Comparison of ENCODE assay signal across 8 cellular contexts in the genomic region with DNA sequence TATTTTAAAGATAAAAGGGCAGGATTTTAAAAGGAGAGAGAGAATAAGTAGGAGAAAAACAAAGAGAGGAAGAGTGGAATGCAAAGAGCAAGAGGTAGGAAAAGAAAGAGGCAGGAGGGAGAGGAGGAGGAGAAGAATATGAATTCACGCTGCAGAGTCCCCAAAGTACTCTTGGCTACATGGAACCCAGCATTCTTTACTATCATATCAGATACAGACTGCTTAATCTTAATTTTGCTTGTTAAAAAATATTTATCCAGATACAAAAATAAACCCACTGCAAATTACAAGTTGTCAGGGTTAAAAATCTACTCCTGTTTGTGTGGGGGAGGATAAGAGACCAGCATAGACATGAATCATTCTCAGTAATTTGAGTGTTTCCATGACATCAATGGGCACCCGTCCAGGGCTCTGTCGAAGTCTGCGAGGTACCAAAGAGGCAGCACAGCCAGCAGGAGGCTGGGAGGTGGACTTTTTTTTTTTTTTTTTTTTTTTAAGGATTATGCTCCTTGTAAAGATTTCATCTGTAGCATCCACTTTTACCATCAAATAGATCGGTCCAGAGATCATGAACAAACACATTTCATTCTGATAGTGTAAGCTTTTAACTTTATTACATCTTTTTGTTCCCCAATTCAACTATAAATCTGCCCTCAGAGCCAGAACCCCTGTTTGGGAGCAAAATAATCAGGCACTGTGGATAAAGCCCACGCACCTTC.
DNase-seq lines count a peak whose midpoint lies in the region; ATAC-seq, FAIRE-seq and TF ChIP-seq lines count a peak whose summit lies in the region.

No MANE protein-coding gene starts in this region.

- intact Hi-C loops in testis (cut with DNase I; ENCODE audit: low total_unique reads), result no loop called here
- intact Hi-C loops in CD4-positive, alpha-beta T cell (cut with DNase I, micrococcal nuclease), result no loop called here

- H3K36me3 ChIP-seq in bronchial epithelial cell (ENCODE audit: control insufficient read depth, insufficient read depth, low read length) (no peaks in the 10 kb centered on the region), testis (ENCODE audit: low read depth, missing control alignments) (no peaks in the 10 kb centered on the region)

- H3K4me1 Mint-ChIP-seq in CD4-positive, alpha-beta T cell (ENCODE audit: low read depth), result no peaks in the 10 kb centered on the region

- WGBS in testis, 2 donors, result 24% methylated on average over 6 of the region's 6 CpGs

- H3K9me3 ChIP-seq in testis, result no peaks in the 10 kb centered on the region
- no peaks in the 10 kb centered on the region for H3K9me3 ChIP-seq in CD4-positive, alpha-beta T cell (ENCODE audit: control insufficient read depth, low read length)

- no peaks in the 10 kb centered on the region for H3K27me3 Mint-ChIP-seq in CD4-positive, alpha-beta T cell

- ATAC-seq in GM21529 (IDR thresholded peaks at IDR 0.05; ENCODE audit: unreplicated experiment), result no peak
- no peak for ATAC-seq in CD4-positive, alpha-beta T cell (ENCODE audit: poor library complexity)

- H3K27ac Mint-ChIP-seq in CD4-positive, alpha-beta T cell, result no peak overlapping the region

- FAIRE-seq in bronchial epithelial cell (lab: Jason Lieb, UNC), result no peak
- no peak for FAIRE-seq in GM19239 (lab: Jason Lieb, UNC)

- POLR2A ChIA-PET in HEK293T (lab: Yijun Ruan, JAX), result no interaction called here
- POLR2A ChIA-PET in CD4-positive, alpha-beta T cell (lab: Charles Lee), result no interaction called here

- H3K4me1 ChIP-seq in testis, result peaks cover 44% of the 10 kb centered on the region

- DNase-seq in HEK293T (ENCODE audit: extremely low spot score), result peak; percentile 50
- DNase-seq in NCI-H446 treated with DMSO at 0.1 percent for 48 hours (lab: John Stamatoyannopoulos, UW), result peak; percentile 95
- DNase-seq in bronchial epithelial cell (ENCODE audit: low read depth), result peak; percentile 92
- DNase-seq in testis, result peak; percentile 95
- DNase-seq in GM19239 (ENCODE audit: insufficient read length, low spot score), result no peak
- DNase-seq in CD4-positive, alpha-beta T cell, result no peak

- TF ChIP-seq CTCF in bronchial epithelial cell (IDR thresholded peaks at IDR 0.05; ENCODE audit: insufficient read depth, low read length, severe bottlenecking) (no peak), testis (IDR thresholded peaks at IDR 0.05) (no peak)
- TF ChIP-seq CTCF in CD4-positive, alpha-beta T cell (IDR thresholded peaks at IDR 0.05), result no peak

- H3K36me3 Mint-ChIP-seq in CD4-positive, alpha-beta T cell (ENCODE audit: low read depth), result no peaks in the 10 kb centered on the region

- CTCF ChIA-PET in HEK293T (lab: Yijun Ruan, JAX), result interaction anchor here (0.7 kb wide), 1 partner anchor 21 kb away, joined by 4 read pairs; no protein-coding TSS in a partner anchor
- CTCF ChIA-PET in CD4-positive, alpha-beta T cell (lab: Charles Lee), result no interaction called here

- no peak for TF ChIP-seq POLR2A in testis (IDR thresholded peaks at IDR 0.05)

- no peaks in the 10 kb centered on the region for H3K9me3 Mint-ChIP-seq in CD4-positive, alpha-beta T cell

- H3K27ac ChIP-seq in layer of hippocampus (ENCODE audit: low read depth, low read length), result peak overlapping the region; percentile 94
- H3K27ac ChIP-seq in testis, result peak overlapping the region; percentile 48 to 68
- H3K27ac ChIP-seq in CD4-positive, alpha-beta T cell (ENCODE audit: low read depth, low read length), result no peak overlapping the region

- no peaks in the 10 kb centered on the region for H3K27me3 ChIP-seq in bronchial epithelial cell (ENCODE audit: control insufficient read depth, insufficient read depth, low read length)
- no peaks in the 10 kb centered on the region for H3K27me3 ChIP-seq in layer of hippocampus (ENCODE audit: control insufficient read depth, insufficient read depth, low read length)
- no peaks in the 10 kb centered on the region for H3K27me3 ChIP-seq in testis
- H3K27me3 ChIP-seq in CD4-positive, alpha-beta T cell (ENCODE audit: control insufficient read depth, insufficient read depth, low read length), result no peaks in the 10 kb centered on the region

- no peak overlapping the region for H3K4me3 Mint-ChIP-seq in CD4-positive, alpha-beta T cell

- H3K4me3 ChIP-seq in bronchial epithelial cell (ENCODE audit: low read depth, low read length) (no peak overlapping the region), testis (no peak overlapping the region)

TF ChIP-seq in HEK293T, 16 proteins besides CTCF, POLR2A, EP300 and RAD21:
- TF ChIP-seq, protein P1, sequence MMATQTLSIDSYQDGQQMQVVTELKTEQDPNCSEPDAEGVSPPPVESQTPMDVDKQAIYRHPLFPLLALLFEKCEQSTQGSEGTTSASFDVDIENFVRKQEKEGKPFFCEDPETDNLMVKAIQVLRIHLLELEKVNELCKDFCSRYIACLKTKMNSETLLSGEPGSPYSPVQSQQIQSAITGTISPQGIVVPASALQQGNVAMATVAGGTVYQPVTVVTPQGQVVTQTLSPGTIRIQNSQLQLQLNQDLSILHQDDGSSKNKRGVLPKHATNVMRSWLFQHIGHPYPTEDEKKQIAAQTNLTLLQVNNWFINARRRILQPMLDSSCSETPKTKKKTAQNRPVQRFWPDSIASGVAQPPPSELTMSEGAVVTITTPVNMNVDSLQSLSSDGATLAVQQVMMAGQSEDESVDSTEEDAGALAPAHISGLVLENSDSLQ (IDR thresholded peaks at IDR 0.05), result peak; percentile 83
- TF ChIP-seq ZNF384 (IDR thresholded peaks at IDR 0.05), result peak; percentile 92
- no peak for TF ChIP-seq TARDBP (IDR thresholded peaks at IDR 0.05)
- TF ChIP-seq BHLHE40 (IDR thresholded peaks at IDR 0.05; ENCODE audit: borderline replicate concordance), result no peak

Comparison
In these comparisons a context has a peak if more than half of its experiments do, and no peak if none do; other contexts are left out.
1. DNase-seq: peak in HEK293T (single experiment), NCI-H446 treated with DMSO at 0.1 percent for 48 hours (single experiment), bronchial epithelial cell (single experiment) and testis (single experiment); none in GM19239 (single experiment) and CD4-positive, alpha-beta T cell (0 of 10).